In genomic region chr3:64444619-64445317, GRCh38 we compare ENCODE assay signal across 8 cellular contexts.
DNase-seq lines count a peak whose midpoint lies in the region; ATAC-seq and TF ChIP-seq lines count a peak whose summit lies in the region.

No MANE protein-coding gene starts in this region.

- no peaks in the 10 kb centered on the region for H3K36me3 ChIP-seq in liver (ENCODE audit: control insufficient read depth in 4 of 4, insufficient read depth in 3 of 4, low read depth in 1 of 4, low read length in 3 of 4)
- H3K36me3 ChIP-seq in suprapubic skin: no peaks in the 10 kb centered on the region

- no peak for TF ChIP-seq EP300 in suprapubic skin (IDR thresholded peaks at IDR 0.05)

- H3K4me3 Mint-ChIP-seq in activated CD8-positive, alpha-beta memory T cell treated with anti-CD3 and anti-CD28 coated beads, Interleukin-2, amount 10 ng/mL, durations not matched to agents 7 days and 5 days: no peak overlapping the region
- H3K4me3 Mint-ChIP-seq in naive thymus-derived CD8-positive, alpha-beta T cell: no peak overlapping the region

- H3K4me3 ChIP-seq in HFF-Myc (replicated peaks; ENCODE audit: low read depth, low read length) (peak overlapping the region; percentile 42), dorsolateral prefrontal cortex (peak overlapping the region; percentile 21 to 74 (median 56)), liver (ENCODE audit: low read depth in 1 of 3, low read length in 3 of 3) (peak overlapping the region in 2 of 3 donors; percentile 16 to 56), suprapubic skin (peak overlapping the region; percentile 63)

- H3K27me3 ChIP-seq in dorsolateral prefrontal cortex (peaks cover 0 to 70% (median 14%) of the 10 kb centered on the region in 45 donors), liver (ENCODE audit: control insufficient read depth in 4 of 4, insufficient read depth in 4 of 4, low read length in 3 of 4) (peaks cover 4 to 24% (median 15%) of the 10 kb centered on the region in 4 donors), suprapubic skin (peaks cover 20% of the 10 kb centered on the region)

- H3K9me3 Mint-ChIP-seq in activated CD8-positive, alpha-beta memory T cell treated with anti-CD3 and anti-CD28 coated beads, Interleukin-2, amount 10 ng/mL, durations not matched to agents 7 days and 5 days (ENCODE audit: low read depth): no peaks in the 10 kb centered on the region
- no peaks in the 10 kb centered on the region for H3K9me3 Mint-ChIP-seq in naive thymus-derived CD8-positive, alpha-beta T cell

- no peaks in the 10 kb centered on the region for H3K9me3 ChIP-seq in liver (ENCODE audit: control insufficient read depth in 4 of 4, low read length in 3 of 4)
- H3K9me3 ChIP-seq in suprapubic skin: no peaks in the 10 kb centered on the region

- no peak overlapping the region for H3K9ac ChIP-seq in liver (ENCODE audit: low read depth in 1 of 2, low read length in 2 of 2)

- no peak for ATAC-seq in activated CD8-positive, alpha-beta memory T cell treated with anti-CD3 and anti-CD28 coated beads, Interleukin-2, amount 10 ng/mL, durations not matched to agents 7 days and 5 days
- ATAC-seq in naive thymus-derived CD8-positive, alpha-beta T cell: no peak

- no peak for TF ChIP-seq POLR2A in suprapubic skin (IDR thresholded peaks at IDR 0.05)

- H3K4me1 ChIP-seq in liver (ENCODE audit: control insufficient read depth in 4 of 4, insufficient read depth in 4 of 4, low read length in 3 of 4): peaks cover 4 to 10% (median 9%) of the 10 kb centered on the region in 4 donors
- H3K4me1 ChIP-seq in suprapubic skin: peaks cover 28% of the 10 kb centered on the region

- no peak for TF ChIP-seq CTCF in HFF-Myc (IDR thresholded peaks at IDR 0.05; ENCODE audit: low read depth, low read length, missing control alignments)
- no peak for TF ChIP-seq CTCF in dorsolateral prefrontal cortex (IDR thresholded peaks at IDR 0.05 in 54 of 56, conservative IDR thresholded peaks at IDR 0.05 in 2 of 56; ENCODE audit: low read depth in 1 of 56, partially characterized antibody in 56 of 56)
- no peak for TF ChIP-seq CTCF in liver (IDR thresholded peaks at IDR 0.05; ENCODE audit: low read depth, low read length, missing input control)
- no peak for TF ChIP-seq CTCF in suprapubic skin (IDR thresholded peaks at IDR 0.05)

- H3K27ac ChIP-seq in dorsolateral prefrontal cortex (peak overlapping the region in 2 of 59 donors; percentile 5 to 53), liver (ENCODE audit: low read depth in 1 of 2, low read length in 2 of 2) (no peak overlapping the region), suprapubic skin (no peak overlapping the region)

- TF ChIP-seq RAD21 in liver (IDR thresholded peaks at IDR 0.05): no peak

- no peak overlapping the region for H3K27ac Mint-ChIP-seq in activated CD8-positive, alpha-beta memory T cell treated with anti-CD3 and anti-CD28 coated beads, Interleukin-2, amount 10 ng/mL, durations not matched to agents 7 days and 5 days
- H3K27ac Mint-ChIP-seq in naive thymus-derived CD8-positive, alpha-beta T cell: no peak overlapping the region

- H3K4me1 Mint-ChIP-seq in activated CD8-positive, alpha-beta memory T cell treated with anti-CD3 and anti-CD28 coated beads, Interleukin-2, amount 10 ng/mL, durations not matched to agents 7 days and 5 days: no peaks in the 10 kb centered on the region
- peaks cover 0 to 8% (median under 1%) of the 10 kb centered on the region in 4 donors for H3K4me1 Mint-ChIP-seq in naive thymus-derived CD8-positive, alpha-beta T cell

- POLR2A ChIA-PET in naive thymus-derived CD8-positive, alpha-beta T cell (lab: Charles Lee): no interaction called here

- intact Hi-C loops in dorsolateral prefrontal cortex (cut with DNase I): no loop called here

- WGBS in liver: 3% methylated on average over 54 of the region's 54 CpGs
- 0% methylated on average over 12 of the region's 54 CpGs for WGBS in suprapubic skin

- H3K27me3 Mint-ChIP-seq in activated CD8-positive, alpha-beta memory T cell treated with anti-CD3 and anti-CD28 coated beads, Interleukin-2, amount 10 ng/mL, durations not matched to agents 7 days and 5 days: peaks cover 65% of the 10 kb centered on the region
- peaks cover 30 to 78% (median 52%) of the 10 kb centered on the region in 5 donors for H3K27me3 Mint-ChIP-seq in naive thymus-derived CD8-positive, alpha-beta T cell

- DNase-seq in HFF-Myc (ENCODE audit: extremely low read depth, low read depth) (no peak), dorsolateral prefrontal cortex (no peak), suprapubic skin (ENCODE audit: low spot score in 2 of 2) (peak in 1 of 2 donors; percentile 65)
- no peak for DNase-seq in central memory CD4-positive, alpha-beta T cell
- DNase-seq in activated CD8-positive, alpha-beta memory T cell treated with anti-CD3 and anti-CD28 coated beads, Interleukin-2, amount 10 ng/mL, durations not matched to agents 7 days and 5 days: no peak
- no peak for DNase-seq in activated naive CD4-positive, alpha-beta T cell treated with Interleukin-2 at 50 U/mL for 16 hours
- no peak for DNase-seq in naive thymus-derived CD8-positive, alpha-beta T cell

- CTCF ChIA-PET in activated CD8-positive, alpha-beta memory T cell treated with anti-CD3 and anti-CD28 coated beads, Interleukin-2, amount 10 ng/mL, durations not matched to agents 7 days and 5 days (lab: Charles Lee): no interaction called here

- no peaks in the 10 kb centered on the region for H3K36me3 Mint-ChIP-seq in activated CD8-positive, alpha-beta memory T cell treated with anti-CD3 and anti-CD28 coated beads, Interleukin-2, amount 10 ng/mL, durations not matched to agents 7 days and 5 days
- H3K36me3 Mint-ChIP-seq in naive thymus-derived CD8-positive, alpha-beta T cell: no peaks in the 10 kb centered on the region

TF ChIP-seq in liver, 16 proteins besides CTCF, POLR2A, EP300 and RAD21:
- no peak for TF ChIP-seq HNF4G (IDR thresholded peaks at IDR 0.05)
- TF ChIP-seq YY1 (IDR thresholded peaks at IDR 0.05): no peak
- no peak for TF ChIP-seq SP1 (IDR thresholded peaks at IDR 0.05)
- no peak for TF ChIP-seq REST (IDR thresholded peaks at IDR 0.05)
- TF ChIP-seq MAX (IDR thresholded peaks at IDR 0.05): no peak
- no peak for TF ChIP-seq GABPA (IDR thresholded peaks at IDR 0.05 in 1 of 2, conservative IDR thresholded peaks at IDR 0.05 in 1 of 2)
TF ChIP-seq in liver: peak in this region for 0.
